In the genomic region with DNA sequence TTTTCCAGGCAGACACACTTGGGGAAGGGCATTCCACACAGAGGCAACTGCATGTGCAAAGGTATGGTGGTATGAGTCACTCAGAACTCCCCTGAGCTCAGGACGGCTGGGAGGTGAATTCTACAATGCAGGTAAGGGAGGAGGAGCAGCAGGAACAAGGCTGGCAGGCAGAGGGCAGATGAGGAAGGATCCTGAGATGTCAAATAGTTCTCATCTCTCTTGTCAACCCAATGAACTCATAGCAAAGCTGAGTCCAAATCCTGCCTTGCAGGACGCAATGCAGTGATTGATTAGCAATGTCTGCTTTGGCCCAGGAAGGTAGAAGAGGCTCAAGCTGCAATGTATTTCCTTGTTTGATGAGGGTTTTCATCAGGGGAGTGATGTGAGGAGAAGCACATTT, we compare ENCODE assay signal across 25 cellular contexts.
A peak's percentile ranks its signal among the peaks of the same experiment; 100 is the strongest.
DNase-seq lines count a peak whose midpoint lies in the region; ATAC-seq, FAIRE-seq and TF ChIP-seq lines count a peak whose summit lies in the region.
"Had no signal": no experiment of that assay in that cellular context is flagged by ENCODE, and none has a peak within 500 bp of the region (broad histone marks: within the 10 kb centered on the region; RNA-seq: fewer than 3 reads in every experiment).

No MANE protein-coding gene starts in this region.

- WGBS in GM12878 (ENCODE audit: insufficient coverage, insufficient replicate concordance, low lambda C conversion rate, missing lambda C conversion rate): 0% methylated on average over 2 of the region's 2 CpGs

- peaks cover 44% of the 10 kb centered on the region for H3K9me3 Mint-ChIP-seq in MCF 10A (ENCODE audit: unreplicated experiment)
- H3K9me3 Mint-ChIP-seq: activated naive CD4-positive, alpha-beta T cell treated with anti-CD3 and anti-CD28 coated beads, Interleukin-2, amount 50 U/mL, for 24 hours; activated T-helper 1 cell treated with anti-CD3 and anti-CD28 coated beads, Interleukin-12 subunit alpha, Interleukin-12 subunit beta, Interleukin-2, Interleukin-4 antibody, amounts not matched to agents 30 ng/mL and 10 ng/mL and 1 ng/mL, durations not matched to agents 14 hours and 24 hours and 36 hours had no signal

- TF ChIP-seq POLR2A in breast epithelium (IDR thresholded peaks at IDR 0.05) (no peak), GM12878 (IDR thresholded peaks at IDR 0.05; ENCODE audit: low read depth, low read length) (no peak)

- H3K4me3 ChIP-seq in breast epithelium: no peak overlapping the region
- H3K4me3 ChIP-seq in GM12878: no peak overlapping the region
- H3K4me3 ChIP-seq: ascending aorta, BLaER1 had no signal

- no peak overlapping the region for H3K27ac Mint-ChIP-seq in MCF 10A (ENCODE audit: low read depth, unreplicated experiment)
- H3K27ac Mint-ChIP-seq: activated T-helper 1 cell treated with anti-CD3 and anti-CD28 coated beads, Interleukin-12 subunit alpha, Interleukin-12 subunit beta, Interleukin-2, Interleukin-4 antibody, amounts not matched to agents 30 ng/mL and 10 ng/mL and 1 ng/mL, durations not matched to agents 14 hours and 24 hours and 36 hours had no signal

- H3K4me1 Mint-ChIP-seq in MCF 10A (ENCODE audit: insufficient read depth, unreplicated experiment): no peaks in the 10 kb centered on the region

- H3K4me2 ChIP-seq in GM12878 (ENCODE audit: control insufficient read depth, insufficient read depth): no peak overlapping the region

- RAD21 ChIA-PET in GM12878 (lab: Charles Lee; ENCODE audit: unreplicated experiment): interaction anchor here (1.3 to 1.5 kb wide), 3 partner anchors 11 to 240 kb away, joined by 3 to 4 read pairs (median 3); no protein-coding TSS in a partner anchor

- DNase-seq in MCF 10A (ENCODE audit: unreplicated experiment) (peak; percentile 38), breast epithelium (ENCODE audit: low spot score in 2 of 2) (no peak), GM12878 (ENCODE audit: low read depth, low spot score) (no peak), iPS-NIHi7 (ENCODE audit: extremely low spot score) (peak; percentile 50), NCI-H1930 (lab: John Stamatoyannopoulos, UW) (no peak), COR-L47 (lab: John Stamatoyannopoulos, UW) (no peak), RKO (ENCODE audit: low spot score) (no peak), NCI-H2081 (lab: John Stamatoyannopoulos, UW) (no peak)
- DNase-seq: activated CD4-positive, CD25-positive, alpha-beta regulatory T cell; DMS153; effector CD4-positive, alpha-beta T cell; GF-D8; NCI-H1105 treated with DMSO at 0.1 percent for 48 hours; NCI-H2107; NCI-H510A; RPMI8226; substantia nigra; T1000 had no signal

- H3K9ac ChIP-seq in GM12878 (ENCODE audit: control insufficient read depth, insufficient read depth, low read length): no peak overlapping the region
- H3K9ac ChIP-seq: BLaER1 had no signal

- ATAC-seq in GM12878: no peak
- ATAC-seq: SK-N-SH treated with all-trans-retinoic acid at 6 μM for 48 hours had no signal

- H3K36me3 Mint-ChIP-seq in MCF 10A (ENCODE audit: insufficient read depth, unreplicated experiment): no peaks in the 10 kb centered on the region

- POLR2A ChIA-PET in MCF 10A (lab: Yijun Ruan, JAX): no interaction called here
- POLR2A ChIA-PET in GM12878 (lab: Charles Lee): no interaction called here

- H3K79me2 ChIP-seq in GM12878 (ENCODE audit: control insufficient read depth, insufficient read depth, low read length): no peaks in the 10 kb centered on the region

- no peaks in the 10 kb centered on the region for H4K20me1 ChIP-seq in GM12878 (ENCODE audit: control insufficient read depth, insufficient read depth)

- H2AFZ ChIP-seq in GM12878 (ENCODE audit: control insufficient read depth, low read depth, low read length): no peak overlapping the region

- H3K4me1 ChIP-seq in breast epithelium: peaks cover 0 to 5% of the 10 kb centered on the region in 2 donors
- H3K4me1 ChIP-seq in GM12878 (ENCODE audit: control insufficient read depth, insufficient read depth, low read length): no peaks in the 10 kb centered on the region; the same call in 1 of the 2 replicates

- no peak for TF ChIP-seq EP300 in GM12878 (IDR thresholded peaks at IDR 0.05; ENCODE audit: borderline replicate concordance in 1 of 2, control insufficient read depth in 1 of 2, low read depth in 2 of 2, low read length in 2 of 2)

- H3K36me3 ChIP-seq in breast epithelium (no peaks in the 10 kb centered on the region), GM12878 (ENCODE audit: control insufficient read depth in 2 of 2, insufficient read depth in 2 of 2, low read length in 1 of 2) (no peaks in the 10 kb centered on the region; a peak in 1 of 4 replicates)
- H3K36me3 ChIP-seq: ascending aorta had no signal

- SMC1A ChIA-PET in GM12878 (lab: Charles Lee; ENCODE audit: uncharacterized antibody, unreplicated experiment): interaction anchor here (0.9 to 2.0 kb wide), 9 partner anchors 9 to 65 kb away, joined by 3 to 7 read pairs (median 3); no protein-coding TSS in a partner anchor

- BruUV-seq in MCF 10A (replicated peaks; lab: Mats Ljungman, UMichigan) (no TSS peak), GM12878 (replicated peaks; lab: Mats Ljungman, UMichigan) (no TSS peak)

- no peak overlapping the region for H3K4me3 Mint-ChIP-seq in MCF 10A (ENCODE audit: unreplicated experiment)
- H3K4me3 Mint-ChIP-seq: activated naive CD4-positive, alpha-beta T cell treated with anti-CD3 and anti-CD28 coated beads, Interleukin-2, amount 50 U/mL, for 24 hours; activated T-helper 1 cell treated with anti-CD3 and anti-CD28 coated beads, Interleukin-12 subunit alpha, Interleukin-12 subunit beta, Interleukin-2, Interleukin-4 antibody, amounts not matched to agents 30 ng/mL and 10 ng/mL and 1 ng/mL, durations not matched to agents 14 hours and 24 hours and 36 hours had no signal

- H3K9me3 ChIP-seq in breast epithelium: no peaks in the 10 kb centered on the region
- no peaks in the 10 kb centered on the region for H3K9me3 ChIP-seq in GM12878 (replicated peaks; ENCODE audit: control insufficient read depth, insufficient read depth, low read length)
- H3K9me3 ChIP-seq: ascending aorta, BLaER1 had no signal

- no peaks in the 10 kb centered on the region for H3K27me3 ChIP-seq in breast epithelium
- H3K27me3 ChIP-seq in GM12878 (replicated peaks in 1 of 2; ENCODE audit: control insufficient read depth in 2 of 2, insufficient read depth in 2 of 2, low read length in 1 of 2): no peaks in the 10 kb centered on the region
- H3K27me3 ChIP-seq: ascending aorta, BLaER1 had no signal

- no peaks in the 10 kb centered on the region for H3K27me3 Mint-ChIP-seq in MCF 10A (ENCODE audit: insufficient read depth, unreplicated experiment)
- H3K27me3 Mint-ChIP-seq: activated naive CD4-positive, alpha-beta T cell treated with anti-CD3 and anti-CD28 coated beads, Interleukin-2, amount 50 U/mL, for 24 hours had no signal

- no peak for TF ChIP-seq RAD21 in GM12878 (IDR thresholded peaks at IDR 0.05; ENCODE audit: insufficient read depth, low read depth, low read length)

- intact Hi-C loops in MCF 10A (cut with micrococcal nuclease) (no loop called here), breast epithelium (cut with DNase I; ENCODE audit: low total_unique reads) (no loop called here), GM12878 (cut with micrococcal nuclease; ENCODE audit: unreplicated experiment) (no loop called here)

- CTCF ChIA-PET in MCF 10A (lab: Yijun Ruan, JAX) (no interaction called here), GM12878 (lab: Yijun Ruan, JAX) (interaction anchor here (1.1 kb wide), 3 partner anchors 8 to 364 kb away, joined by 3 to 4 read pairs (median 4); no protein-coding TSS in a partner anchor)

- in situ Hi-C loops in GM12878 (cut with MboI): no loop called here

- no peak for TF ChIP-seq CTCF in MCF 10A (IDR thresholded peaks at IDR 0.05; ENCODE audit: unreplicated experiment)
- TF ChIP-seq CTCF in breast epithelium (IDR thresholded peaks at IDR 0.05): no peak
- TF ChIP-seq CTCF in GM12878 (IDR thresholded peaks at IDR 0.05 in 2 of 3, conservative IDR thresholded peaks at IDR 0.05 in 1 of 3; ENCODE audit: control insufficient read depth in 2 of 3, extremely low read depth in 1 of 3, insufficient read depth in 1 of 3, low read depth in 3 of 3, low read length in 3 of 3): no peak

- H3K27ac ChIP-seq in breast epithelium (no peak overlapping the region), GM12878 (ENCODE audit: control insufficient read depth, insufficient read depth) (no peak overlapping the region)
- H3K27ac ChIP-seq: ascending aorta, BLaER1 had no signal

- no peak for FAIRE-seq in GM12878 (lab: Jason Lieb, UNC)
- FAIRE-seq: H54, urothelium cell line had no signal

TF ChIP-seq in GM12878, 131 proteins besides CTCF, POLR2A, EP300 and RAD21 (continues in another document):
- TF ChIP-seq SRF (IDR thresholded peaks at IDR 0.05; ENCODE audit: low read depth in 2 of 2, low read length in 2 of 2): peak in 1 of 2 experiments; percentile 57; a peak in 1 of 4 replicates
- TF ChIP-seq, protein P1, sequence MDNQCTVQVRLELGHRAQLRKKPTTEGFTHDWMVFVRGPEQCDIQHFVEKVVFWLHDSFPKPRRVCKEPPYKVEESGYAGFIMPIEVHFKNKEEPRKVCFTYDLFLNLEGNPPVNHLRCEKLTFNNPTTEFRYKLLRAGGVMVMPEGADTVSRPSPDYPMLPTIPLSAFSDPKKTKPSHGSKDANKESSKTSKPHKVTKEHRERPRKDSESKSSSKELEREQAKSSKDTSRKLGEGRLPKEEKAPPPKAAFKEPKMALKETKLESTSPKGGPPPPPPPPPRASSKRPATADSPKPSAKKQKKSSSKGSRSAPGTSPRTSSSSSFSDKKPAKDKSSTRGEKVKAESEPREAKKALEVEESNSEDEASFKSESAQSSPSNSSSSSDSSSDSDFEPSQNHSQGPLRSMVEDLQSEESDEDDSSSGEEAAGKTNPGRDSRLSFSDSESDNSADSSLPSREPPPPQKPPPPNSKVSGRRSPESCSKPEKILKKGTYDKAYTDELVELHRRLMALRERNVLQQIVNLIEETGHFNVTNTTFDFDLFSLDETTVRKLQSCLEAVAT (IDR thresholded peaks at IDR 0.05): peak; percentile 83

Comparison
In these comparisons a context has a peak if more than half of its experiments do, and no peak if none do; other contexts are left out.
1. DNase-seq: peak in MCF 10A (single experiment) and iPS-NIHi7 (single experiment); none in breast epithelium (0 of 2), GM12878 (single experiment), NCI-H1930 (0 of 2), COR-L47 (single experiment), RKO (single experiment) and NCI-H2081 (0 of 2).